12 cellular contexts compared by ENCODE assay signal in genomic region chr17:59357219-59357699, GRCh38. TPM values are rescaled to one million over a fixed set of nuclear protein-coding genes. Genes with fewer than 3 reads are reported as not detected.
DNase-seq lines count a peak whose midpoint lies in the region; ATAC-seq and TF ChIP-seq lines count a peak whose summit lies in the region.
"Had no signal": no experiment of that assay in that cellular context is flagged by ENCODE, and none has a peak within 500 bp of the region (broad histone marks: within the 10 kb centered on the region; RNA-seq: fewer than 3 reads in every experiment).

No MANE protein-coding gene starts in this region.

- no peak overlapping the region for H3K23ac ChIP-seq in mesendoderm (ENCODE audit: low read length)

- POLR2A ChIA-PET in CD8-positive, alpha-beta T cell (lab: Charles Lee), result no interaction called here
- POLR2A ChIA-PET in activated B cell treated with CpG ODN at 0.5 μM for 24 hours (lab: Charles Lee), result interaction anchor here (0.6 kb wide), 1 partner anchor 26 kb away, joined by 3 read pairs; the partner anchor contains the start of gene YPEL2

- CTCF ChIA-PET in CD8-positive, alpha-beta T cell (lab: Charles Lee), result no interaction called here
- CTCF ChIA-PET in activated B cell treated with CpG ODN at 0.5 μM for 24 hours (lab: Charles Lee), result interaction anchor here (1.1 kb wide), 1 partner anchor 14 kb away, joined by 4 read pairs; no protein-coding TSS in a partner anchor

- H4K8ac ChIP-seq in mesendoderm (ENCODE audit: low read depth, low read length), result no peak overlapping the region

- no peak overlapping the region for H3K4ac ChIP-seq in mesendoderm (ENCODE audit: low read depth, low read length)

- no peaks in the 10 kb centered on the region for H3K27me3 ChIP-seq in CD8-positive, alpha-beta T cell (ENCODE audit: insufficient read depth, low read length)
- H3K27me3 ChIP-seq in smooth muscle cell (ENCODE audit: low read depth) (no peaks in the 10 kb centered on the region), BE2C (no peaks in the 10 kb centered on the region), mesendoderm (ENCODE audit: insufficient read depth, low read length, poor library complexity) (no peaks in the 10 kb centered on the region)

- intact Hi-C loops in CD8-positive, alpha-beta T cell (cut with DNase I, micrococcal nuclease), result loop anchor here in 1 of 2 experiments (2.0 kb wide), 1 partner anchor 24 kb away; no protein-coding TSS in a partner anchor
- intact Hi-C loops in activated B cell treated with CpG ODN at 0.5 μM for 24 hours (cut with micrococcal nuclease), result loop anchor here (2.0 kb wide), 1 partner anchor 14 kb away; no protein-coding TSS in a partner anchor

- H3K36me3 ChIP-seq in CD8-positive, alpha-beta T cell (ENCODE audit: insufficient read depth, low read length), result no peaks in the 10 kb centered on the region
- no peaks in the 10 kb centered on the region for H3K36me3 ChIP-seq in smooth muscle cell (ENCODE audit: low read depth)
- H3K36me3 ChIP-seq in BE2C, result no peaks in the 10 kb centered on the region; the same call in 1 of the 2 replicates
- no peaks in the 10 kb centered on the region for H3K36me3 ChIP-seq in mesendoderm (ENCODE audit: control insufficient read depth, insufficient read depth, low read length)

- no peak overlapping the region for H2AK5ac ChIP-seq in mesendoderm (ENCODE audit: low read length)

- H2AFZ ChIP-seq in smooth muscle cell (ENCODE audit: low read depth), result no peak overlapping the region

- peaks cover 62% of the 10 kb centered on the region for H3K4me1 ChIP-seq in CD8-positive, alpha-beta T cell (ENCODE audit: insufficient read depth, low read length)
- H3K4me1 ChIP-seq in smooth muscle cell (ENCODE audit: low read depth), result peaks cover 17% of the 10 kb centered on the region
- peaks cover 22% of the 10 kb centered on the region for H3K4me1 ChIP-seq in BE2C
- peaks cover 4% of the 10 kb centered on the region for H3K4me1 ChIP-seq in mesendoderm (ENCODE audit: control insufficient read depth, low read depth, low read length)

- no peak overlapping the region for H3K18ac ChIP-seq in mesendoderm (ENCODE audit: low read length)

- peaks cover 3% of the 10 kb centered on the region for H3K79me1 ChIP-seq in mesendoderm (ENCODE audit: low read length)

- peaks cover 88% of the 10 kb centered on the region for H3K4me1 Mint-ChIP-seq in CD8-positive, alpha-beta T cell (ENCODE audit: low read depth)
- H3K4me1 Mint-ChIP-seq in activated B cell treated with CpG ODN at 0.5 μM for 24 hours, result peaks cover 76% of the 10 kb centered on the region

- H2BK15ac ChIP-seq in mesendoderm (replicated peaks; ENCODE audit: low read depth), result no peak overlapping the region

- peak overlapping the region; percentile 26 for H3K4me2 ChIP-seq in smooth muscle cell
- H3K4me2 ChIP-seq in mesendoderm (ENCODE audit: low read length), result no peak overlapping the region

- H3K27ac ChIP-seq in CD8-positive, alpha-beta T cell (ENCODE audit: low read depth, low read length), result no peak overlapping the region
- peak overlapping the region; percentile 86 for H3K27ac ChIP-seq in smooth muscle cell (ENCODE audit: low read depth)
- H3K27ac ChIP-seq in mesendoderm (ENCODE audit: low read depth, low read length), result no peak overlapping the region

- H3K9ac ChIP-seq in smooth muscle cell (ENCODE audit: low read depth) (peak overlapping the region; percentile 37), mesendoderm (ENCODE audit: low read length) (no peak overlapping the region)

- peaks cover 53% of the 10 kb centered on the region for H3K36me3 Mint-ChIP-seq in CD8-positive, alpha-beta T cell
- H3K36me3 Mint-ChIP-seq in activated B cell treated with CpG ODN at 0.5 μM for 24 hours (ENCODE audit: low read depth), result peaks cover 49% of the 10 kb centered on the region

- H3K9me3 Mint-ChIP-seq in CD8-positive, alpha-beta T cell, result peaks cover 5% of the 10 kb centered on the region
- peaks cover 3% of the 10 kb centered on the region for H3K9me3 Mint-ChIP-seq in activated B cell treated with CpG ODN at 0.5 μM for 24 hours

- H3K9me3 ChIP-seq in CD8-positive, alpha-beta T cell (ENCODE audit: low read length), result no peaks in the 10 kb centered on the region
- H3K9me3 ChIP-seq in smooth muscle cell (replicated peaks; ENCODE audit: low read depth) (no peaks in the 10 kb centered on the region), BE2C (no peaks in the 10 kb centered on the region)

- H3K27me3 Mint-ChIP-seq in CD8-positive, alpha-beta T cell (ENCODE audit: low read depth), result no peaks in the 10 kb centered on the region
- no peaks in the 10 kb centered on the region for H3K27me3 Mint-ChIP-seq in activated B cell treated with CpG ODN at 0.5 μM for 24 hours
- H3K27me3 Mint-ChIP-seq: stimulated activated naive B cell treated with anti-CD40 and anti-IgM and Interleukin-4, amounts not matched to agents 10 μg/mL and 1 μg/mL and 100 μg/mL, for 72 hours had no signal

- no peak overlapping the region for H2BK120ac ChIP-seq in mesendoderm (ENCODE audit: low read depth, low read length)

- peak overlapping the region; percentile 83 for H3K27ac Mint-ChIP-seq in CD8-positive, alpha-beta T cell
- H3K27ac Mint-ChIP-seq in activated B cell treated with CpG ODN at 0.5 μM for 24 hours, result peak overlapping the region; percentile 1

- DNase-seq in CD8-positive, alpha-beta T cell, result no peak
- DNase-seq in activated B cell treated with CpG ODN at 0.5 μM for 24 hours, result no peak
- peak; percentile 44 for DNase-seq in kidney glomerular epithelial cell (lab: John Stamatoyannopoulos, UW)
- no peak for DNase-seq in smooth muscle cell (lab: John Stamatoyannopoulos, UW; ENCODE audit: unreplicated experiment)
- no peak for DNase-seq in stimulated activated CD4-positive, alpha-beta T cell treated with anti-CD3 and anti-CD28 coated beads, Interleukin-2, amount 100 ng/mL, for 48 hours
- no peak for DNase-seq in BE2C
- DNase-seq in mesendoderm, result no peak
- DNase-seq in SHP77 treated with DMSO at 0.1 percent for 48 hours (lab: John Stamatoyannopoulos, UW), result no peak
- DNase-seq: NCI-H1436; NCI-H446; stimulated activated CD4-positive, alpha-beta T cell treated with anti-CD3 and anti-CD28 coated beads, Interleukin-4, amount 100 ng/mL, for 24 hours; stimulated activated naive B cell treated with anti-CD40 and anti-IgM and Interleukin-4, amounts not matched to agents 10 μg/mL and 1 μg/mL and 100 μg/mL, for 72 hours had no signal

- TF ChIP-seq CTCF in CD8-positive, alpha-beta T cell (IDR thresholded peaks at IDR 0.05), result no peak
- TF ChIP-seq CTCF in activated B cell treated with CpG ODN at 0.5 μM for 24 hours (IDR thresholded peaks at IDR 0.05) (no peak), smooth muscle cell (IDR thresholded peaks at IDR 0.05; ENCODE audit: borderline replicate concordance, insufficient read depth, poor library complexity, severe bottlenecking) (no peak), BE2C (IDR thresholded peaks at IDR 0.05; ENCODE audit: low read depth, low read length) (no peak)

- H3K56ac ChIP-seq in mesendoderm (ENCODE audit: low read length), result no peak overlapping the region

- no peak overlapping the region for H3K4me3 Mint-ChIP-seq in CD8-positive, alpha-beta T cell
- no peak overlapping the region for H3K4me3 Mint-ChIP-seq in activated B cell treated with CpG ODN at 0.5 μM for 24 hours
- H3K4me3 Mint-ChIP-seq: stimulated activated naive B cell treated with anti-CD40 and anti-IgM and Interleukin-4, amounts not matched to agents 10 μg/mL and 1 μg/mL and 100 μg/mL, for 72 hours had no signal

- peaks cover 15% of the 10 kb centered on the region for H3F3A ChIP-seq in smooth muscle cell (ENCODE audit: low read depth)

- H4K5ac ChIP-seq in mesendoderm (ENCODE audit: low read length), result no peak overlapping the region

- no peak overlapping the region for H3K4me3 ChIP-seq in CD8-positive, alpha-beta T cell (ENCODE audit: low read depth, low read length)
- H3K4me3 ChIP-seq in smooth muscle cell, result no peak overlapping the region
- H3K4me3 ChIP-seq in BE2C (ENCODE audit: low read depth, low read length), result no peak overlapping the region
- no peak overlapping the region for H3K4me3 ChIP-seq in mesendoderm (ENCODE audit: low read length)

- no peak for ATAC-seq in CD8-positive, alpha-beta T cell
- ATAC-seq in activated B cell treated with CpG ODN at 0.5 μM for 24 hours (ENCODE audit: low read depth), result no peak

- H2BK5ac ChIP-seq in mesendoderm (ENCODE audit: low read length), result no peak overlapping the region

- H4K20me1 ChIP-seq in smooth muscle cell (ENCODE audit: low read depth), result no peaks in the 10 kb centered on the region

- no peaks in the 10 kb centered on the region for H3K79me2 ChIP-seq in smooth muscle cell (ENCODE audit: low read depth)
- no peaks in the 10 kb centered on the region for H3K79me2 ChIP-seq in mesendoderm (ENCODE audit: control insufficient read depth, insufficient read depth, low read length)

RNA-seq across cellular contexts. Expression of gene YPEL2, which starts 25.8 kb away (rescaled TPM):
- total RNA-seq in CD8-positive, alpha-beta T cell, result 10 to 100 TPM; 48.7 to 54.4 TPM
- 18.3 and 19.5 TPM in 2 replicates for total RNA-seq in activated B cell treated with CpG ODN at 0.5 μM for 24 hours
- 8.0 and 9.6 TPM in 2 replicates for total RNA-seq in smooth muscle cell
- 4.0 and 8.2 TPM in 2 replicates for polyA plus RNA-seq in smooth muscle cell
- 1.3 TPM for polyA plus RNA-seq in BE2C (2012; ENCODE audit: insufficient read depth, insufficient read length, low read depth)
- polyA plus RNA-seq in mesendoderm (2013, experiment 1 of 2), result 3.5 TPM
- polyA plus RNA-seq in mesendoderm (2013, experiment 2 of 2), result 2.9 TPM
